9 cellular contexts compared by ENCODE assay signal in the genomic region with DNA sequence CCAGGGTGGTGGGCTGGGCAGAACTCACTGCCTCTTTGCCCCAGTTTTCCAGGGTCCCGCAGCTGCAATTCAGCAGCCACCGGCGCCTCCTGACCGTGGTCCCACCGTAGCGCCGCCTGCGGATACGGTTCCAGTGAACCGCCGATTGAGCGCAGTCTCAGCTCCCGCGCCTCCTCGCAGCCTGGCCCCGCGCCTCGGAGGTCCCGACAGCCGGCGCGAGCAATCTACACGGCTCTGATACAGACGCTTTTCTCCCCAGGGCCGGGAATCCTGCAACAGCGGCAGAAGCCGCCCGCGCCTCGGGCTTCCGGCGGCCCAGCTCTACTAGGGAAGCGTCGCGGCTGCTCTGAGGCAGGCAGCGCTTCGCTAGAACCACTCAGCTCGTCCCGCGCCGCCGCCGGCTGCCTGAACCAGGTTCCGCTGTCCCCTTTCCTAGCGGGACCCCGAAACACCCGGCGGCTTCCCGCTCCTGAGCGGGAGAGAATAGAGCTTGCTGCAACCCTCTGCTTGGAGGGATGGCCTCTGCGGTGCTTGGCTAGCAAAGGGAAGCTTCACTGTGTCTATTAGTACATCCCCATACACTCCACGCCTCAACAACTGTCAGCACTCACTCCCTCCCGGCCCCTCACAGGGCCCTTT. TPM values are rescaled to one million over a fixed set of nuclear protein-coding genes. Genes with fewer than 3 reads are reported as not detected.
DNase-seq lines count a peak whose midpoint lies in the region; ATAC-seq, FAIRE-seq and TF ChIP-seq lines count a peak whose summit lies in the region.
"Had no signal": no experiment of that assay in that cellular context is flagged by ENCODE, and none has a peak within 500 bp of the region (broad histone marks: within the 10 kb centered on the region; RNA-seq: fewer than 3 reads in every experiment).

No MANE protein-coding gene starts in this region.

- CTCF ChIA-PET in A673 (lab: Charles Lee) (interaction anchor here (1.2 kb wide), 1 partner anchor 14 kb away, joined by 3 read pairs; no protein-coding TSS in a partner anchor), K562 (lab: Yijun Ruan, JAX; ENCODE audit: low intra/inter-chr PET ratio) (no interaction called here), PC-3 (lab: Charles Lee) (no interaction called here)

- H3K9me1 ChIP-seq in K562 (ENCODE audit: control insufficient read depth, insufficient read depth, low read length), result no peaks in the 10 kb centered on the region

- no peaks in the 10 kb centered on the region for H3K36me3 ChIP-seq in A673 (ENCODE audit: insufficient read depth, low read length, poor library complexity, severe bottlenecking)
- H3K36me3 ChIP-seq in HUES48 (ENCODE audit: control insufficient read depth, insufficient read depth, low read length), result no peaks in the 10 kb centered on the region
- H3K36me3 ChIP-seq in K562 (ENCODE audit: control insufficient read depth, insufficient read depth, low read length), result peaks cover 9% of the 10 kb centered on the region; the same call in 2 of the 3 replicates
- no peaks in the 10 kb centered on the region for H3K36me3 ChIP-seq in thymus (ENCODE audit: control insufficient read depth, insufficient read depth)
- H3K36me3 ChIP-seq in PC-3 (ENCODE audit: low read depth, low read length), result no peaks in the 10 kb centered on the region

- peaks cover 77% of the 10 kb centered on the region for H3K27me3 ChIP-seq in A673 (replicated peaks; ENCODE audit: insufficient read depth, low read depth, low read length, poor library complexity)
- peaks cover 92% of the 10 kb centered on the region for H3K27me3 ChIP-seq in HUES48 (ENCODE audit: control insufficient read depth, insufficient read depth, low read length)
- no peaks in the 10 kb centered on the region; a peak in 1 of 5 replicates for H3K27me3 ChIP-seq in K562 (ENCODE audit: control insufficient read depth in 2 of 2, insufficient read depth in 2 of 2, low read length in 2 of 2)
- peaks cover 54% of the 10 kb centered on the region for H3K27me3 ChIP-seq in thymus (ENCODE audit: control insufficient read depth, insufficient read depth)
- no peaks in the 10 kb centered on the region for H3K27me3 ChIP-seq in PC-3 (ENCODE audit: low read length)

- H3K4me2 ChIP-seq in K562 (ENCODE audit: insufficient read depth, low read length), result no peak overlapping the region
- no peak overlapping the region for H3K4me2 ChIP-seq in PC-3 (ENCODE audit: low read length)

- POLR2A ChIA-PET in A673 (lab: Charles Lee; ENCODE audit: low non-redundant PET) (no interaction called here), K562 (lab: Yijun Ruan, JAX) (interaction anchor here (0.7 kb wide), 1 partner anchor 324 kb away, joined by 4 read pairs; no protein-coding TSS in a partner anchor), PC-3 (lab: Charles Lee; ENCODE audit: unreplicated experiment) (no interaction called here)

- H3K9me2 ChIP-seq in PC-3 (replicated peaks; ENCODE audit: low read length), result no peaks in the 10 kb centered on the region

- H3K9ac ChIP-seq in HUES48 (ENCODE audit: low read depth, low read length), result peak overlapping the region; percentile 53
- H3K9ac ChIP-seq in K562 (ENCODE audit: insufficient read depth in 1 of 2, low read depth in 2 of 2, low read length in 2 of 2), result no peak overlapping the region
- H3K9ac ChIP-seq in PC-3 (ENCODE audit: low read length), result no peak overlapping the region

- no peak for TF ChIP-seq POLR2A in K562 (conservative IDR thresholded peaks at IDR 0.05)

- TF ChIP-seq EP300 in K562 (IDR thresholded peaks at IDR 0.05; ENCODE audit: low read length), result no peak

- H4K20me1 ChIP-seq in K562 (replicated peaks; ENCODE audit: control insufficient read depth, insufficient read depth, low read length) (no peaks in the 10 kb centered on the region), PC-3 (ENCODE audit: low read length) (no peaks in the 10 kb centered on the region)

- WGBS in K562 (ENCODE audit: insufficient coverage, low coverage, missing lambda C conversion rate), result 96% methylated on average over 39 of the region's 53 CpGs
- WGBS in thymus, result 2% methylated on average over 53 of the region's 53 CpGs

- BruUV-seq in A673 (replicated peaks; lab: Mats Ljungman, UMichigan) (no TSS peak), K562 (replicated peaks; lab: Mats Ljungman, UMichigan) (no TSS peak), PC-3 (replicated peaks; lab: Mats Ljungman, UMichigan) (no TSS peak)

- H3K9me3 ChIP-seq in A673 (ENCODE audit: low read depth, low read length, poor library complexity, severe bottlenecking) (no peaks in the 10 kb centered on the region), HUES48 (ENCODE audit: control insufficient read depth, insufficient read depth, low read length) (no peaks in the 10 kb centered on the region), K562 (replicated peaks; ENCODE audit: control insufficient read depth, insufficient read depth, low read depth, low read length) (no peaks in the 10 kb centered on the region), thymus (ENCODE audit: control insufficient read depth) (no peaks in the 10 kb centered on the region), PC-3 (ENCODE audit: low read length) (no peaks in the 10 kb centered on the region)

- no peaks in the 10 kb centered on the region for H3F3A ChIP-seq in PC-3 (ENCODE audit: low read length, unreplicated experiment)

- peaks cover 29% of the 10 kb centered on the region for H3K79me2 ChIP-seq in K562 (ENCODE audit: control insufficient read depth, insufficient read depth, low read length)
- H3K79me2 ChIP-seq in PC-3 (ENCODE audit: low read length), result no peaks in the 10 kb centered on the region

- in situ Hi-C loops in K562 (cut with MboI), result no loop called here

- DNase-seq in A673 (ENCODE audit: low spot score) (peak; percentile 41), K562 (ENCODE audit: extremely low read depth in 1 of 4, low spot score in 3 of 4) (no peak), kidney tubule cell (ENCODE audit: low spot score) (peak; percentile 39), PC-3 (no peak), NAMALWA (ENCODE audit: low spot score) (no peak), NCI-H187 (lab: John Stamatoyannopoulos, UW) (no peak)

- no peak for FAIRE-seq in K562 (lab: Jason Lieb, UNC)

- no peak overlapping the region for H3K27ac ChIP-seq in A673 (ENCODE audit: low read depth, low read length, poor library complexity, severe bottlenecking)
- no peak overlapping the region for H3K27ac ChIP-seq in HUES48 (ENCODE audit: low read depth, low read length)
- H3K27ac ChIP-seq in K562 (ENCODE audit: extremely low read depth, low read depth, low read length), result no peak overlapping the region
- H3K27ac ChIP-seq in thymus (ENCODE audit: low read depth), result no peak overlapping the region
- H3K27ac ChIP-seq in PC-3 (ENCODE audit: low read length), result no peak overlapping the region

- TF ChIP-seq RAD21 in K562 (CRISPR knock-in tag; conservative IDR thresholded peaks at IDR 0.05 in 1 of 2, IDR thresholded peaks at IDR 0.05 in 1 of 2), result no peak

- TF ChIP-seq CTCF in A673 (conservative IDR thresholded peaks at IDR 0.05; ENCODE audit: low read depth, low read length) (no peak), K562 (IDR thresholded peaks at IDR 0.05 in 2 of 3, conservative IDR thresholded peaks at IDR 0.05 in 1 of 3; ENCODE audit: insufficient read depth in 2 of 3, low read depth in 1 of 3, low read length in 3 of 3) (no peak), PC-3 (conservative IDR thresholded peaks at IDR 0.05; ENCODE audit: low read depth, low read length) (no peak)

- H3K4me1 ChIP-seq in A673 (ENCODE audit: insufficient read depth, low read length, poor library complexity, severe bottlenecking), result peaks cover 5% of the 10 kb centered on the region
- H3K4me1 ChIP-seq in HUES48 (ENCODE audit: control insufficient read depth, insufficient read depth, low read length), result peaks cover 28% of the 10 kb centered on the region
- H3K4me1 ChIP-seq in K562 (replicated peaks in 1 of 2; ENCODE audit: control insufficient read depth in 2 of 2, insufficient read depth in 2 of 2, low read length in 2 of 2), result peaks cover 8 to 31% of the 10 kb centered on the region in 2 experiments; a peak in 4 of 5 replicates
- H3K4me1 ChIP-seq in thymus (ENCODE audit: control insufficient read depth, insufficient read depth, low read length), result peaks cover 13% of the 10 kb centered on the region
- H3K4me1 ChIP-seq in PC-3 (ENCODE audit: insufficient read depth, low read length), result no peaks in the 10 kb centered on the region

- no peak for ATAC-seq in K562
- no peak for ATAC-seq in PC-3

- intact Hi-C loops in A673 (cut with micrococcal nuclease; ENCODE audit: unreplicated experiment) (no loop called here), K562 (cut with micrococcal nuclease) (no loop called here), PC-3 (cut with micrococcal nuclease) (no loop called here)

- peak overlapping the region; percentile 35 for H3K4me3 ChIP-seq in A673 (ENCODE audit: low read depth, low read length, poor library complexity, severe bottlenecking)
- peak overlapping the region; percentile 58 for H3K4me3 ChIP-seq in HUES48 (ENCODE audit: low read depth, low read length)
- H3K4me3 ChIP-seq in K562, result no peak overlapping the region
- peak overlapping the region; percentile 4 for H3K4me3 ChIP-seq in thymus (ENCODE audit: low read length)
- no peak overlapping the region for H3K4me3 ChIP-seq in PC-3 (ENCODE audit: low read length)

- H2AFZ ChIP-seq in K562 (ENCODE audit: low read depth, low read length), result no peak overlapping the region
- H2AFZ ChIP-seq in PC-3 (ENCODE audit: low read length), result no peak overlapping the region

RNA-seq across cellular contexts. Expression of a gene that starts 3.1 kb away (rescaled TPM):
- not detected in 2 replicates for total RNA-seq in A673 (2021)
- total RNA-seq in K562 (2011; cell fraction: chromatin; rRNA removed; ENCODE audit: low replicate concordance), result 42.1 and 68.2 TPM in 2 replicates
- 45.3 and 55.2 TPM in 2 replicates for total RNA-seq in K562 (2011; cell fraction: nucleolus; rRNA removed)
- total RNA-seq in K562 (2011; cell fraction: nucleoplasm; rRNA removed), result 68.5 and 96.9 TPM in 2 replicates
- 9.5 and 12.6 TPM in 2 replicates for total RNA-seq in K562 (2014; rRNA removed)
- 5.9 and 6.1 TPM in 2 replicates for total RNA-seq in K562 (2014; rRNA removed; fragmentation: Illumina TruSeq; extraction: Trizol)
- total RNA-seq in K562 (2015; rRNA removed; fragmentation: Illumina TruSeq; extraction: Trizol), result 5.0 and 5.1 TPM in 2 replicates
- total RNA-seq in K562 (2021), result 10.2 TPM in 2 replicates
- 17.4 and 20.3 TPM in 2 replicates for polyA plus RNA-seq in K562 (2011; rRNA removed)
- polyA plus RNA-seq in K562 (2011; cell fraction: cytosol; rRNA removed), result 24.1 and 24.3 TPM in 2 replicates
- polyA plus RNA-seq in K562 (2011; cell fraction: nucleus; rRNA removed), result 52.1 and 71.2 TPM in 2 replicates
- polyA plus RNA-seq in K562 (2012), result 5.5 and 14.2 TPM in 2 replicates
- 9.0 and 10.1 TPM in 2 replicates for polyA plus RNA-seq in K562 (2014; fragmentation: Illumina TruSeq; extraction: Trizol)
- under 1 TPM; 0.71 to 0.86 TPM for polyA plus RNA-seq in K562 (2014; fragmentation: Nextera tagmentation; extraction: Ambion mirVana)
- 13.5 and 18.4 TPM in 2 replicates for polyA plus RNA-seq in K562 (2014; rRNA removed)
- polyA minus RNA-seq in K562 (2011; rRNA and poly(A)+ RNA removed), result 7.5 and 11.6 TPM in 2 replicates
- polyA minus RNA-seq in K562 (2011; cell fraction: cytosol; rRNA and poly(A)+ RNA removed), result 5.2 and 5.3 TPM in 2 replicates
- polyA minus RNA-seq in K562 (2011; cell fraction: nucleus; rRNA and poly(A)+ RNA removed), result 21.5 and 23.0 TPM in 2 replicates
- 0.05 TPM for polyA plus RNA-seq in thymus
- total RNA-seq in PC-3 (2014; rRNA removed), result 0.17 TPM in 1 of 2 replicates, not detected in the other

RNA-seq across cellular contexts. Expression of a gene that starts 3.2 kb away (rescaled TPM):
- total RNA-seq in A673 (2021), result not detected in 2 replicates
- 2.5 and 6.4 TPM in 2 replicates for total RNA-seq in K562 (2011; cell fraction: chromatin; rRNA removed; ENCODE audit: low replicate concordance)
- 10.9 and 11.2 TPM in 2 replicates for total RNA-seq in K562 (2011; cell fraction: nucleolus; rRNA removed)
- total RNA-seq in K562 (2011; cell fraction: nucleoplasm; rRNA removed), result 6.1 and 6.2 TPM in 2 replicates
- 10.8 and 13.3 TPM in 2 replicates for total RNA-seq in K562 (2014; rRNA removed)
- total RNA-seq in K562 (2014; rRNA removed; fragmentation: Illumina TruSeq; extraction: Trizol), result 2.1 and 2.4 TPM in 2 replicates
- 4.1 and 4.6 TPM in 2 replicates for total RNA-seq in K562 (2015; rRNA removed; fragmentation: Illumina TruSeq; extraction: Trizol)
- 21.4 and 22.1 TPM in 2 replicates for total RNA-seq in K562 (2021)
- 3.1 and 4.0 TPM in 2 replicates for polyA plus RNA-seq in K562 (2011; rRNA removed)
- polyA plus RNA-seq in K562 (2011; cell fraction: cytosol; rRNA removed), result 4.2 and 18.5 TPM in 2 replicates
- polyA plus RNA-seq in K562 (2011; cell fraction: nucleus; rRNA removed), result 6.9 and 12.1 TPM in 2 replicates
- polyA plus RNA-seq in K562 (2012), result 8.2 and 9.7 TPM in 2 replicates
- 3.2 and 5.5 TPM in 2 replicates for polyA plus RNA-seq in K562 (2014; fragmentation: Illumina TruSeq; extraction: Trizol)
- under 1 TPM; 0.27 to 0.29 TPM for polyA plus RNA-seq in K562 (2014; fragmentation: Nextera tagmentation; extraction: Ambion mirVana)
- 12.6 and 14.3 TPM in 2 replicates for polyA plus RNA-seq in K562 (2014; rRNA removed)
- polyA minus RNA-seq in K562 (2011; rRNA and poly(A)+ RNA removed), result 1.2 and 1.3 TPM in 2 replicates
- 6.4 and 7.1 TPM in 2 replicates for polyA minus RNA-seq in K562 (2011; cell fraction: cytosol; rRNA and poly(A)+ RNA removed)
- 12.1 and 13.6 TPM in 2 replicates for polyA minus RNA-seq in K562 (2011; cell fraction: nucleus; rRNA and poly(A)+ RNA removed)
- polyA plus RNA-seq in thymus, result 0.18 TPM
- not detected in 2 replicates for total RNA-seq in PC-3 (2014; rRNA removed)

RNA-seq across cellular contexts. Expression of a gene that starts 55.9 kb away (rescaled TPM):
- total RNA-seq in A673 (2021), result not detected in 2 replicates
- not detected in 2 replicates for total RNA-seq in K562 (2011; cell fraction: chromatin; rRNA removed; ENCODE audit: low replicate concordance)
- not detected in 2 replicates for total RNA-seq in K562 (2011; cell fraction: nucleolus; rRNA removed)
- not detected in 2 replicates for total RNA-seq in K562 (2011; cell fraction: nucleoplasm; rRNA removed)
- not detected in 2 replicates for total RNA-seq in K562 (2014; rRNA removed)
- total RNA-seq in K562 (2014; rRNA removed; fragmentation: Illumina TruSeq; extraction: Trizol), result not detected in 2 replicates
- not detected in 2 replicates for total RNA-seq in K562 (2015; rRNA removed; fragmentation: Illumina TruSeq; extraction: Trizol)
- not detected in 2 replicates for total RNA-seq in K562 (2021)
- not detected in 2 replicates for polyA plus RNA-seq in K562 (2011; rRNA removed)
- not detected in 2 replicates for polyA plus RNA-seq in K562 (2011; cell fraction: cytosol; rRNA removed)
- polyA plus RNA-seq in K562 (2011; cell fraction: nucleus; rRNA removed), result not detected in 2 replicates
- polyA plus RNA-seq in K562 (2012), result not detected in 2 replicates
- polyA plus RNA-seq in K562 (2014; fragmentation: Illumina TruSeq; extraction: Trizol), result not detected in 2 replicates
- polyA plus RNA-seq in K562 (2014; fragmentation: Nextera tagmentation; extraction: Ambion mirVana), result not detected
- not detected in 2 replicates for polyA plus RNA-seq in K562 (2014; rRNA removed)
- polyA minus RNA-seq in K562 (2011; rRNA and poly(A)+ RNA removed), result not detected in 2 replicates
- not detected in 2 replicates for polyA minus RNA-seq in K562 (2011; cell fraction: cytosol; rRNA and poly(A)+ RNA removed)
- not detected in 2 replicates for polyA minus RNA-seq in K562 (2011; cell fraction: nucleus; rRNA and poly(A)+ RNA removed)
- polyA plus RNA-seq in thymus, result 0.05 TPM
- total RNA-seq in PC-3 (2014; rRNA removed), result not detected in 2 replicates
- polyA plus RNA-seq: adipose tissue had no signal

Comparison
In these comparisons a context has a peak if more than half of its experiments do, and no peak if none do; other contexts are left out.
1. DNase-seq: peak in A673 (single experiment) and kidney tubule cell (single experiment); none in K562 (0 of 4), PC-3 (single experiment), NAMALWA (single experiment) and NCI-H187 (0 of 2).
2. H3K4me3 ChIP-seq: peak in A673 (single experiment), HUES48 (single experiment) and thymus (single experiment); none in K562 (single experiment) and PC-3 (single experiment).